Comparison of ENCODE assay signal across 28 cellular contexts in the genomic region with DNA sequence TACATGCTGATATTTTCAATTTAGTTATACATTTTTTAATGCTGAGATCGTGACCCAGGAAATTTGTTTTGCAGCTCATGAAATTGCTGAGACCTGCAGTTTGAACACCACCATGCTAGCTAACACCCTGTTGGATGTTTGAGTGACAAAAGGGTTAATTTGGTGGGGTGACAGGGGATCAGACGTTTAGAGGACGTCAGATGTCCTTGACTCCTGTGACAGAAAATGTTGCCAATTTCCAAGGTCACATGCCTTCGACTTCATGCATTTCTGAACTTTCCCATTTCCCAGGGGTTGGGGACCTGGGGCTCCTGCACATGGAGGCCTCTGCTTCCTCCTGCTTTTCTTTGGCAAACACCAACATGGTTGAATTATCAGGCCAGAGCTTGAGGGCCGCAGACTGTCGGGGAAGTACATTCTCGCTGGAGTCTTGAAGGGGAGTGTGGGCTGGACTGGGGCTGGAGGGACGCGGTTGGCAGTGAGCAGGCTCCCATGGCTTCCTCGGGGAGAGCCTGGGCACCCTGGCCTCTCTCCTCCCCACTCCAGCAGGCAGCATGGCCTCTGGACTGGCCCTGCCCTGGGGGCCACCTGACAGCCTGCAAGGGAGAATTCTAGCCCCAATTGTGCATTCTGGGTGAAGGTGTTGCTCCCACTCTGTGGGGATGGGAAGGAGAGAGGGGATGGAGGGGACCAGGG.
"Had no signal": no experiment of that assay in that cellular context is flagged by ENCODE, and none has a peak within 500 bp of the region (broad histone marks: within the 10 kb centered on the region; RNA-seq: fewer than 3 reads in every experiment).

No MANE protein-coding gene starts in this region.

- ATAC-seq: heart right ventricle, mucosa of descending colon, pancreas had no signal

- H3K9me3 ChIP-seq: breast epithelium, heart right ventricle, left ventricle myocardium inferior, mucosa of descending colon, neutrophil, pancreas, prostate gland, suprapubic skin, uterus had no signal

- H3K27me3 ChIP-seq: breast epithelium, heart right ventricle, neutrophil, pancreas, uterus had no signal

- DNase-seq: activated CD4-positive, alpha-beta T cell treated with anti-CD3 and anti-CD28 coated beads for 4 hours; activated CD4-positive, alpha-beta T cell treated with anti-CD3 and anti-CD28 coated beads, Interleukin-2, amount 50 U/mL, for 4 hours; activated CD8-positive, alpha-beta memory T cell treated with anti-CD3 and anti-CD28 coated beads for 24 hours; activated gamma-delta T cell; activated naive CD4-positive, alpha-beta T cell treated with anti-CD3 and anti-CD28 coated beads, Interleukin-2, amount 10 ng/mL, durations not matched to agents 7 days and 5 days; activated naive CD8-positive, alpha-beta T cell treated with anti-CD3 and anti-CD28 coated beads, Interleukin-2, amount 10 ng/mL, durations not matched to agents 7 days and 5 days; activated T-cell treated with anti-CD3 and anti-CD28 coated beads, Interleukin-2, amount 50 U/mL, for 1 hour; dermis blood vessel endothelial cell; effector memory CD4-positive, alpha-beta T cell; erythroblast; heart right ventricle; left ventricle myocardium inferior; mucosa of descending colon; retina; stimulated activated CD4-positive, alpha-beta T cell treated with anti-CD3 and anti-CD28 coated beads, Interleukin-15, amount 100 ng/mL, for 24 hours; stimulated activated CD4-positive, alpha-beta T cell treated with anti-CD3 and anti-CD28 coated beads, Interleukin-2, amount 100 ng/mL, for 24 hours; stimulated activated naive CD4-positive, alpha-beta T cell; SW 1271; T-helper 9 cell; uterus had no signal

- H3K4me3 ChIP-seq: breast epithelium, heart right ventricle, left ventricle myocardium inferior, lung, mucosa of descending colon, pancreas, prostate gland, smooth muscle cell, suprapubic skin, uterus had no signal

- H3K27ac ChIP-seq: left ventricle myocardium inferior, neutrophil, pancreas, suprapubic skin, VCaP had no signal

- H3K36me3 ChIP-seq: breast epithelium, heart right ventricle, left ventricle myocardium inferior, neutrophil, pancreas, prostate gland, suprapubic skin, uterus had no signal

- H3K4me1 ChIP-seq: prostate gland, uterus had no signal
